ENCODE assay signal across 9 cellular contexts in genomic region chr7:127650842-127651555, GRCh38. TPM values are rescaled to one million over a fixed set of nuclear protein-coding genes. Genes with fewer than 3 reads are reported as not detected.
A peak's percentile ranks its signal among the peaks of the same experiment; 100 is the strongest.
DNase-seq lines count a peak whose midpoint lies in the region; ATAC-seq and TF ChIP-seq lines count a peak whose summit lies in the region.
"Had no signal": no experiment of that assay in that cellular context is flagged by ENCODE, and none has a peak within 500 bp of the region (broad histone marks: within the 10 kb centered on the region; RNA-seq: fewer than 3 reads in every experiment).

No MANE protein-coding gene starts in this region.

- peaks cover 25% of the 10 kb centered on the region for H3K36me3 Mint-ChIP-seq in activated CD8-positive, alpha-beta T cell treated with anti-CD3 and anti-CD28 coated beads, Interleukin-2, amount 10 ng/mL, durations not matched to agents 7 days and 5 days (ENCODE audit: low read depth)

- no peaks in the 10 kb centered on the region for H3K9me3 Mint-ChIP-seq in activated CD8-positive, alpha-beta T cell treated with anti-CD3 and anti-CD28 coated beads, Interleukin-2, amount 10 ng/mL, durations not matched to agents 7 days and 5 days (ENCODE audit: insufficient read depth)

- no peak for TF ChIP-seq CTCF in prostate gland (IDR thresholded peaks at IDR 0.05)

- TF ChIP-seq POLR2A in prostate gland (IDR thresholded peaks at IDR 0.05): no peak

- H3K27me3 Mint-ChIP-seq in activated CD8-positive, alpha-beta T cell treated with anti-CD3 and anti-CD28 coated beads, Interleukin-2, amount 10 ng/mL, durations not matched to agents 7 days and 5 days (ENCODE audit: low read depth): peaks cover 5% of the 10 kb centered on the region

- POLR2A ChIA-PET in activated CD8-positive, alpha-beta T cell treated with anti-CD3 and anti-CD28 coated beads, Interleukin-2, amount 10 ng/mL, durations not matched to agents 7 days and 5 days (lab: Charles Lee): no interaction called here

- no peak overlapping the region for H3K4me3 Mint-ChIP-seq in activated CD8-positive, alpha-beta T cell treated with anti-CD3 and anti-CD28 coated beads, Interleukin-2, amount 10 ng/mL, durations not matched to agents 7 days and 5 days

- H3K4me1 Mint-ChIP-seq in activated CD8-positive, alpha-beta T cell treated with anti-CD3 and anti-CD28 coated beads, Interleukin-2, amount 10 ng/mL, durations not matched to agents 7 days and 5 days (ENCODE audit: low read depth): peaks cover 41% of the 10 kb centered on the region

- ATAC-seq in HG03460 (IDR thresholded peaks at IDR 0.05; ENCODE audit: unreplicated experiment): peak; percentile 0
- no peak for ATAC-seq in activated CD8-positive, alpha-beta T cell treated with anti-CD3 and anti-CD28 coated beads, Interleukin-2, amount 10 ng/mL, durations not matched to agents 7 days and 5 days
- ATAC-seq in esophagus mucosa: no peak

- intact Hi-C loops in prostate gland (cut with DNase I): loop anchor here (2.0 kb wide), 1 partner anchor 62 kb away; the partner anchor contains the start of gene ARF5

- WGBS in prostate gland: 47% methylated on average over 29 of the region's 29 CpGs

- H3K4me1 ChIP-seq in prostate gland (replicated peaks): no peaks in the 10 kb centered on the region

- peak overlapping the region; percentile 87 to 96 for H3K4me3 ChIP-seq in prostate gland

- peak; percentile 93 for DNase-seq in DMS53 (lab: John Stamatoyannopoulos, UW)
- DNase-seq in activated CD8-positive, alpha-beta T cell treated with anti-CD3 and anti-CD28 coated beads, Interleukin-2, amount 10 ng/mL, durations not matched to agents 7 days and 5 days: no peak
- peak; percentile 61 for DNase-seq in foreskin melanocyte
- DNase-seq in prostate gland (ENCODE audit: low spot score): peak; percentile 8
- DNase-seq in ureter (ENCODE audit: low spot score): no peak
- DNase-seq in activated CD4-positive, CD25-positive, alpha-beta regulatory T cell (lab: John Stamatoyannopoulos, UW): no peak

- H3K36me3 ChIP-seq in prostate gland: no peaks in the 10 kb centered on the region

- CTCF ChIA-PET in activated CD8-positive, alpha-beta T cell treated with anti-CD3 and anti-CD28 coated beads, Interleukin-2, amount 10 ng/mL, durations not matched to agents 7 days and 5 days (lab: Charles Lee): no interaction called here

- H3K27ac ChIP-seq in prostate gland: peak overlapping the region; percentile 86 to 89

- no peaks in the 10 kb centered on the region for H3K27me3 ChIP-seq in prostate gland (replicated peaks; ENCODE audit: insufficient read depth)

- H3K9me3 ChIP-seq in prostate gland: no peaks in the 10 kb centered on the region

- peak overlapping the region; percentile 95 for H3K27ac Mint-ChIP-seq in activated CD8-positive, alpha-beta T cell treated with anti-CD3 and anti-CD28 coated beads, Interleukin-2, amount 10 ng/mL, durations not matched to agents 7 days and 5 days

RNA-seq across cellular contexts. Expression of gene SND1, which starts 1.0 kb away (rescaled TPM):
- 100 to 1,000 TPM; 169 to 174 TPM for total RNA-seq in activated CD8-positive, alpha-beta T cell treated with anti-CD3 and anti-CD28 coated beads, Interleukin-2, amount 10 ng/mL, durations not matched to agents 7 days and 5 days
- total RNA-seq in prostate gland: 100 to 1,000 TPM; 175 to 190 TPM
- total RNA-seq in ureter: 208 TPM
- total RNA-seq in esophagus mucosa: 115 TPM

RNA-seq across cellular contexts. Expression of gene PAX4, which starts 33.1 kb away (rescaled TPM):
- not detected for total RNA-seq in activated CD8-positive, alpha-beta T cell treated with anti-CD3 and anti-CD28 coated beads, Interleukin-2, amount 10 ng/mL, durations not matched to agents 7 days and 5 days
- not detected for total RNA-seq in prostate gland
- not detected for total RNA-seq in ureter
- total RNA-seq in esophagus mucosa: not detected
- total RNA-seq: M059J had no signal

RNA-seq across cellular contexts. Expression of gene FSCN3, which starts 57.5 kb away (rescaled TPM):
- total RNA-seq in activated CD8-positive, alpha-beta T cell treated with anti-CD3 and anti-CD28 coated beads, Interleukin-2, amount 10 ng/mL, durations not matched to agents 7 days and 5 days: 1 to 10 TPM in 1 of 2 experiments, under 1 TPM in 1; 0.70 to 1.1 TPM
- total RNA-seq in prostate gland (1 to 10 TPM; 1.2 to 7.6 TPM), ureter (0.47 TPM), esophagus mucosa (0.52 TPM)

Comparison
In these comparisons a context has a peak if more than half of its experiments do, and no peak if none do; other contexts are left out.
1. DNase-seq: peak in DMS53 (single experiment), foreskin melanocyte (single experiment) and prostate gland (single experiment); none in activated CD8-positive, alpha-beta T cell treated with anti-CD3 and anti-CD28 coated beads, Interleukin-2, amount 10 ng/mL, durations not matched to agents 7 days and 5 days (single experiment), ureter (single experiment) and activated CD4-positive, CD25-positive, alpha-beta regulatory T cell (0 of 4).